ENCODE assay signal across 24 cellular contexts in the genomic region with DNA sequence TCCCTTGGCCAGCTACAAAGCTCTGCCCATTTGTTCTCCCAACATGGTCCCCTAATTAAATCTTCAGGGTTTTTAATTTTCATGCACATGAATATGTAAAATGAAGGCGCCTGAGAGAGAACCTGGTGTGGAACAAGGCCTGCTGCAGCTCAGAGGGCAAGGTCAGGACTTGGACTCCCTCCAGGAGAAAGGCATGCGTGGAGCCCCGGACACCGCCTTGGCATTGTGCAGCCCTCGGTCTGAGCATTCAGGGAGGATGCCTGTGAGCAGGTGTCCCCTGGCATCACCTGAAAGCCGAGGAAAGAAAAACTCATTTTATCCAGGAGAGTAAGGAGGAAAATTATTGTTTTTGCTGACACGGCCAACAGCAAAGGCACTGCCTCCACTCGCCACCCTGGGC. TPM values are rescaled to one million over a fixed set of nuclear protein-coding genes. Genes with fewer than 3 reads are reported as not detected.
"Had no signal": no experiment of that assay in that cellular context is flagged by ENCODE, and none has a peak within 500 bp of the region (broad histone marks: within the 10 kb centered on the region; RNA-seq: fewer than 3 reads in every experiment).

No MANE protein-coding gene starts in this region.

- H3K9ac ChIP-seq: parathyroid adenoma had no signal

- H3K79me2 ChIP-seq: parathyroid adenoma had no signal

- FAIRE-seq: bronchial epithelial cell, islet of Langerhans, TTC549 had no signal

- H3K27me3 ChIP-seq: uterus had no signal

- H3K36me3 ChIP-seq: uterus had no signal

- H3K27ac ChIP-seq: parathyroid adenoma, psoas muscle, uterus, VCaP had no signal

- H2AFZ ChIP-seq: parathyroid adenoma had no signal

- H3K4me1 ChIP-seq: parathyroid adenoma, psoas muscle, uterus had no signal

- H3K4me3 ChIP-seq: psoas muscle, uterus had no signal

- DNase-seq: activated CD4-positive, alpha-beta T cell treated with anti-CD3 and anti-CD28 coated beads for 4 hours; activated CD4-positive, alpha-beta T cell treated with anti-CD3 and anti-CD28 coated beads, Interleukin-2, amount 50 U/mL, for 4 hours; activated naive CD4-positive, alpha-beta T cell treated with Interleukin-2 at 50 U/mL for 16 hours; activated T-cell treated with anti-CD3 and anti-CD28 coated beads for 4 hours; activated T-cell treated with anti-CD3 and anti-CD28 coated beads, Interleukin-2, amount 50 U/mL, for 72 hours; anterior cingulate cortex; cerebellar nuclear complex; cortex of kidney; foreskin melanocyte; midbrain; naive thymus-derived CD4-positive, alpha-beta T cell; psoas muscle; stimulated activated CD4-positive, alpha-beta T cell treated with anti-CD3 and anti-CD28 coated beads, Interleukin-2, amount 100 ng/mL, for 48 hours; stimulated activated naive CD4-positive, alpha-beta T cell treated with Interleukin-2 at 50 U/mL for 16 hours; SW 1271; T-helper 9 cell; trophoblast cell; uterus had no signal

- ATAC-seq: activated T-cell treated with anti-CD3 and anti-CD28 coated beads, Interleukin-2, amount 50 U/mL, for 72 hours; esophagus mucosa; naive thymus-derived CD4-positive, alpha-beta T cell had no signal

- H3K9me3 ChIP-seq: psoas muscle, uterus had no signal

RNA-seq across cellular contexts. Expression of a gene that starts 33.8 kb away (rescaled TPM):
- polyA plus RNA-seq: naive thymus-derived CD4-positive, alpha-beta T cell had no signal
